ENCODE assay signal across 8 cellular contexts in genomic region chr18:54224379-54225014, GRCh38. TPM values are rescaled to one million over a fixed set of nuclear protein-coding genes. Genes with fewer than 3 reads are reported as not detected.
DNase-seq lines count a peak whose midpoint lies in the region; ATAC-seq, FAIRE-seq and TF ChIP-seq lines count a peak whose summit lies in the region.

Gene MBD2, minus strand, starts transcription at chr18:54224669. Its CDS starts 110 bp downstream, at chr18:54224559.

- H3K27ac Mint-ChIP-seq in T-helper 17 cell = peak within 1 kb of the TSS; percentile 97

- peaks cover 2% of the 10 kb centered on the region for H3K36me3 Mint-ChIP-seq in T-helper 17 cell (ENCODE audit: low read depth)

- H3K36me3 ChIP-seq in psoas muscle (ENCODE audit: insufficient read depth in 1 of 2, low read depth in 1 of 2) = no peaks in the 10 kb centered on the region

- TF ChIP-seq POLR2A in GM15510 (IDR thresholded peaks at IDR 0.05; ENCODE audit: borderline replicate concordance, extremely low read depth, insufficient read length) = peak; percentile 69

- H3K9me3 ChIP-seq in T-helper 17 cell (ENCODE audit: control insufficient read depth, low read length, poor library complexity, severe bottlenecking) = no peaks in the 10 kb centered on the region
- no peaks in the 10 kb centered on the region for H3K9me3 ChIP-seq in psoas muscle

- H3K4me1 Mint-ChIP-seq in T-helper 17 cell = peaks cover 35% of the 10 kb centered on the region

- H3K27ac ChIP-seq in angular gyrus (ENCODE audit: low read depth, low read length) = peak within 1 kb of the TSS; percentile 37
- H3K27ac ChIP-seq in psoas muscle = peak within 1 kb of the TSS; percentile 67

- 0 to 1% (median 0%) methylated on average over 36 to 66 of the region's 66 CpGs for WGBS in psoas muscle, 3 donors

- intact Hi-C loops in left ventricle myocardium superior (cut with micrococcal nuclease) (no loop called here), psoas muscle (cut with DNase I) (loop anchor here (1.0 to 5.0 kb wide), 2 partner anchors 43 to 45 kb away; partner anchors contain the start of gene POLI (in 2 of the 2))

- peak; percentile 87 for ATAC-seq in HG02885 (IDR thresholded peaks at IDR 0.05; ENCODE audit: poor library complexity, unreplicated experiment)
- peak; percentile 87 for ATAC-seq in T-helper 17 cell
- peak; percentile 100 for ATAC-seq in left ventricle myocardium superior
- peak; percentile 99 to 100 (median 100) for ATAC-seq in psoas muscle

- no peaks in the 10 kb centered on the region for H3K27me3 ChIP-seq in psoas muscle (ENCODE audit: insufficient read depth in 3 of 3, low read length in 2 of 3)

- H3K4me3 Mint-ChIP-seq in T-helper 17 cell = peak within 1 kb of the TSS; percentile 97

- FAIRE-seq in urothelium cell line (lab: Jason Lieb, UNC) = no peak

- H3K4me1 ChIP-seq in psoas muscle = peaks cover 19% of the 10 kb centered on the region

- DNase-seq in NCI-H1694 treated with DMSO at 0.1 percent for 48 hours (lab: John Stamatoyannopoulos, UW) = peak; percentile 81
- DNase-seq in T-helper 17 cell = peak; percentile 91 to 93 (median 91)
- DNase-seq in left ventricle myocardium superior = peak; percentile 98
- peak; percentile 95 to 97 for DNase-seq in psoas muscle
- peak; percentile 91 for DNase-seq in urothelium cell line (ENCODE audit: low spot score)

- no peaks in the 10 kb centered on the region for H3K27me3 Mint-ChIP-seq in T-helper 17 cell

- peak within 1 kb of the TSS; percentile 74 for H3K4me3 ChIP-seq in psoas muscle

- peak; percentile 12 for TF ChIP-seq CTCF in psoas muscle (IDR thresholded peaks at IDR 0.05)

RNA-seq across cellular contexts. Expression of gene MBD2, which starts in this region (rescaled TPM):
- total RNA-seq in T-helper 17 cell (100 to 1,000 TPM; 108 TPM), left ventricle myocardium superior (46.3 TPM), psoas muscle (10 to 100 TPM; 26.9 to 44.7 (median 31.2) TPM)
- 10 to 100 TPM; 16.0 to 23.4 (median 16.8) TPM for polyA plus RNA-seq in psoas muscle

Comparison
In these comparisons a context has a peak if more than half of its experiments do, and no peak if none do; other contexts are left out.
1. Peak in every context shown above with its lines: DNase-seq, ATAC-seq, H3K4me3 ChIP-seq and H3K27ac ChIP-seq.